Comparison of ENCODE assay signal across 7 cellular contexts in the genomic region with DNA sequence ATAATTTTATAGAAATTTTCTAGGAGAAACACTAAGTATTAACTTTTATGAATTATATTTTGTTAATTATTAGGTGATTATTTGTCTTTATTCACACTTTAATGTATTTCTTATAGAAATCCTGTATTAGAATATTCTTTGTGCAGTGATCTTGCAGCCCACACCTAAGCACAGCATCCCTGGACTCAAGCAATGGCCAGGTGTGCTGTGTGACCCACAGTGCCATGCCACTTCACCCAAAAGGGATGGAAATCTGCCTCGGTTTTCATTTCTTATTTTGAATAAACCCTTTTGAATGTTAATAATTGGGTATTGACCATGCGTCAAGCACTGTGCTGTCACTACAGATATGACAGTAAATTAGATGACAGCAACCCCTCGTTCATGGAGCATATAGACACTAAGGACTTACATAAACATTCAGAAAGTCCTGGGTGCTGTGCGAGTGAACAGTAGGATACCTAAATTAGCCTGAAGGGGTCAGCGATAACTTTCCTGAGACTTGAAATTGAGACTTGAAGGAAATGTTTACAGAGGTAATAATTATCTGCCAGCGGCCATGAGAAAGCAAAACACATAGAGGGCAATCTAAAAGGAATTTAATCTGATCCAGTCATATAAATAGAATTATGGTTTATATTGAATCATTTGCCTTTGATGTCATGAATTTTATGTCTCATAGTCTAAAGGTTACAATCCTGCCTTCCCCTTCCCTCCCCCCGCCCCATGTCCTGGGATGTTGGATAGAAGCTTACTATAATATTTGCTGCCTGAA. TPM values are rescaled to one million over a fixed set of nuclear protein-coding genes. Genes with fewer than 3 reads are reported as not detected.
A peak's percentile ranks its signal among the peaks of the same experiment; 100 is the strongest.
DNase-seq lines count a peak whose midpoint lies in the region; ATAC-seq, FAIRE-seq and TF ChIP-seq lines count a peak whose summit lies in the region.

No MANE protein-coding gene starts in this region.

- DNase-seq in H54 (ENCODE audit: insufficient read length, low spot score) = no peak
- peak; percentile 82 for DNase-seq in NCI-H460 (ENCODE audit: extremely low read depth, low read depth)
- DNase-seq in retina = peak; percentile 6
- DNase-seq in kidney glomerular epithelial cell (lab: John Stamatoyannopoulos, UW) = no peak
- DNase-seq in activated CD4-positive, alpha-beta T cell treated with anti-CD3 and anti-CD28 coated beads for 48 hours = no peak

- H3K4me1 ChIP-seq in endocrine pancreas (ENCODE audit: control insufficient read depth, insufficient read depth, low read length) = no peaks in the 10 kb centered on the region

- H3K9ac ChIP-seq in endocrine pancreas (ENCODE audit: control insufficient read depth, insufficient read depth, low read length) = no peak overlapping the region

- H3K9me3 ChIP-seq in endocrine pancreas (ENCODE audit: control insufficient read depth, low read length) = no peaks in the 10 kb centered on the region

- no peaks in the 10 kb centered on the region for H3K27me3 ChIP-seq in endocrine pancreas (ENCODE audit: control insufficient read depth, insufficient read depth, low read length)

- no peak for TF ChIP-seq POLR2A in H54 (IDR thresholded peaks at IDR 0.05; ENCODE audit: low read depth, low read length)

- ATAC-seq in HG03342 (IDR thresholded peaks at IDR 0.05; ENCODE audit: unreplicated experiment) = no peak

- no peaks in the 10 kb centered on the region for H3K36me3 ChIP-seq in endocrine pancreas (ENCODE audit: control insufficient read depth, insufficient read depth, low read length)

- H3K4me3 ChIP-seq in endocrine pancreas (ENCODE audit: control insufficient read depth, insufficient read depth, low read length) = peak overlapping the region; percentile 22

- FAIRE-seq in H54 (lab: Jason Lieb, UNC) = peak; percentile 73

RNA-seq across cellular contexts. Expression of a gene that starts 52.7 kb away (rescaled TPM):
- total RNA-seq in NCI-H460 (2014; rRNA removed; shearing (Covaris generic)) = 4.3 TPM in 2 replicates
- 1.3 and 2.4 TPM in 2 replicates for polyA plus RNA-seq in NCI-H460 (2014; cell fraction: nucleus; rRNA removed)

RNA-seq across cellular contexts. Expression of a gene that starts 53.5 kb away (rescaled TPM):
- total RNA-seq in NCI-H460 (2014; rRNA removed; shearing (Covaris generic)) = 209 and 219 TPM in 2 replicates
- polyA plus RNA-seq in NCI-H460 (2014; cell fraction: nucleus; rRNA removed) = 106 and 110 TPM in 2 replicates

Comparison
In these comparisons a context has a peak if more than half of its experiments do, and no peak if none do; other contexts are left out.
1. DNase-seq: peak in NCI-H460 (single experiment) and retina (single experiment); none in H54 (single experiment), kidney glomerular epithelial cell (single experiment) and activated CD4-positive, alpha-beta T cell treated with anti-CD3 and anti-CD28 coated beads for 48 hours (single experiment).